Comparison of ENCODE assay signal across 8 cellular contexts in genomic region chr22:28884754-28885375, GRCh38. TPM values are rescaled to one million over a fixed set of nuclear protein-coding genes. Genes with fewer than 3 reads are reported as not detected.
A peak's percentile ranks its signal among the peaks of the same experiment; 100 is the strongest.
DNase-seq lines count a peak whose midpoint lies in the region; ATAC-seq and TF ChIP-seq lines count a peak whose summit lies in the region.

No MANE protein-coding gene starts in this region.

- no peaks in the 10 kb centered on the region for H3K36me3 ChIP-seq in suprapubic skin

- DNase-seq in activated CD4-positive, alpha-beta T cell treated with anti-CD3 and anti-CD28 coated beads for 36 hours = no peak
- no peak for DNase-seq in activated CD4-positive, alpha-beta T cell treated with anti-CD3 and anti-CD28 coated beads for 1 hour
- DNase-seq in activated naive CD8-positive, alpha-beta T cell treated with anti-CD3 and anti-CD28 coated beads, Interleukin-2, amount 10 ng/mL, durations not matched to agents 7 days and 5 days = no peak
- DNase-seq in kidney glomerular epithelial cell (lab: John Stamatoyannopoulos, UW) (peak; percentile 41), suprapubic skin (ENCODE audit: low spot score in 2 of 2) (no peak), DMS153 (lab: John Stamatoyannopoulos, UW) (no peak), SKM-1 (lab: John Stamatoyannopoulos, UW; ENCODE audit: unreplicated experiment) (no peak), pons (ENCODE audit: low spot score) (no peak)

- no peak for TF ChIP-seq POLR2A in suprapubic skin (IDR thresholded peaks at IDR 0.05)

- WGBS in suprapubic skin = 47% methylated on average over 19 of the region's 19 CpGs

- H3K27me3 Mint-ChIP-seq in activated CD4-positive, alpha-beta T cell treated with anti-CD3 and anti-CD28 coated beads for 36 hours = peaks cover 31% of the 10 kb centered on the region
- peaks cover 58% of the 10 kb centered on the region for H3K27me3 Mint-ChIP-seq in activated naive CD8-positive, alpha-beta T cell treated with anti-CD3 and anti-CD28 coated beads, Interleukin-2, amount 10 ng/mL, durations not matched to agents 7 days and 5 days

- no peaks in the 10 kb centered on the region for H3K36me3 Mint-ChIP-seq in activated CD4-positive, alpha-beta T cell treated with anti-CD3 and anti-CD28 coated beads for 36 hours (ENCODE audit: low read depth)
- H3K36me3 Mint-ChIP-seq in activated naive CD8-positive, alpha-beta T cell treated with anti-CD3 and anti-CD28 coated beads, Interleukin-2, amount 10 ng/mL, durations not matched to agents 7 days and 5 days = no peaks in the 10 kb centered on the region

- CTCF ChIA-PET in activated CD4-positive, alpha-beta T cell treated with anti-CD3 and anti-CD28 coated beads for 36 hours (lab: Charles Lee) = interaction anchor here (0.7 to 1.1 kb wide), 2 partner anchors 10 to 28 kb away, joined by 3 read pairs; no protein-coding TSS in a partner anchor

- TF ChIP-seq EP300 in suprapubic skin (IDR thresholded peaks at IDR 0.05) = no peak

- no peak for TF ChIP-seq CTCF in suprapubic skin (IDR thresholded peaks at IDR 0.05)

- H3K4me1 Mint-ChIP-seq in activated CD4-positive, alpha-beta T cell treated with anti-CD3 and anti-CD28 coated beads for 36 hours = peaks cover 18% of the 10 kb centered on the region
- peaks cover 12% of the 10 kb centered on the region for H3K4me1 Mint-ChIP-seq in activated naive CD8-positive, alpha-beta T cell treated with anti-CD3 and anti-CD28 coated beads, Interleukin-2, amount 10 ng/mL, durations not matched to agents 7 days and 5 days

- H3K27ac ChIP-seq in suprapubic skin = no peak overlapping the region

- H3K4me3 ChIP-seq in suprapubic skin = peak overlapping the region; percentile 72

- H3K4me1 ChIP-seq in suprapubic skin = peaks cover 18% of the 10 kb centered on the region

- intact Hi-C loops in activated CD4-positive, alpha-beta T cell treated with anti-CD3 and anti-CD28 coated beads for 36 hours (cut with DNase I, micrococcal nuclease) = loop anchor here (5.0 to 10.0 kb wide), 4 partner anchors 72 to 720 kb away; partner anchors contain the start of genes AP1B1 (in 1 of the 2), EWSR1 (in 1 of the 2), NF2 (in 1 of the 2) and RHBDD3 (in 1 of the 2)

- H3K27me3 ChIP-seq in suprapubic skin = no peaks in the 10 kb centered on the region

- ATAC-seq in activated CD4-positive, alpha-beta T cell treated with anti-CD3 and anti-CD28 coated beads for 36 hours = no peak
- ATAC-seq in activated naive CD8-positive, alpha-beta T cell treated with anti-CD3 and anti-CD28 coated beads, Interleukin-2, amount 10 ng/mL, durations not matched to agents 7 days and 5 days (ENCODE audit: low read depth) = no peak

- H3K27ac Mint-ChIP-seq in activated CD4-positive, alpha-beta T cell treated with anti-CD3 and anti-CD28 coated beads for 36 hours = no peak overlapping the region
- H3K27ac Mint-ChIP-seq in activated naive CD8-positive, alpha-beta T cell treated with anti-CD3 and anti-CD28 coated beads, Interleukin-2, amount 10 ng/mL, durations not matched to agents 7 days and 5 days = peak overlapping the region; percentile 49

- peak overlapping the region; percentile 66 for H3K4me3 Mint-ChIP-seq in activated CD4-positive, alpha-beta T cell treated with anti-CD3 and anti-CD28 coated beads for 36 hours
- H3K4me3 Mint-ChIP-seq in activated naive CD8-positive, alpha-beta T cell treated with anti-CD3 and anti-CD28 coated beads, Interleukin-2, amount 10 ng/mL, durations not matched to agents 7 days and 5 days = peak overlapping the region; percentile 20

- POLR2A ChIA-PET in activated CD4-positive, alpha-beta T cell treated with anti-CD3 and anti-CD28 coated beads for 36 hours (lab: Charles Lee) = interaction anchor here (0.6 kb wide), 1 partner anchor 52 kb away, joined by 5 read pairs; no protein-coding TSS in a partner anchor
- POLR2A ChIA-PET in activated naive CD8-positive, alpha-beta T cell treated with anti-CD3 and anti-CD28 coated beads, Interleukin-2, amount 10 ng/mL, durations not matched to agents 7 days and 5 days (lab: Charles Lee) = no interaction called here

- no peaks in the 10 kb centered on the region for H3K9me3 Mint-ChIP-seq in activated CD4-positive, alpha-beta T cell treated with anti-CD3 and anti-CD28 coated beads for 36 hours (ENCODE audit: low read depth)
- no peaks in the 10 kb centered on the region for H3K9me3 Mint-ChIP-seq in activated naive CD8-positive, alpha-beta T cell treated with anti-CD3 and anti-CD28 coated beads, Interleukin-2, amount 10 ng/mL, durations not matched to agents 7 days and 5 days

- no peaks in the 10 kb centered on the region for H3K9me3 ChIP-seq in suprapubic skin

RNA-seq across cellular contexts. Expression of gene ZNRF3, which starts 1.5 kb away (rescaled TPM):
- 1 to 10 TPM; 2.3 TPM for total RNA-seq in activated CD4-positive, alpha-beta T cell treated with anti-CD3 and anti-CD28 coated beads for 36 hours
- total RNA-seq in activated naive CD8-positive, alpha-beta T cell treated with anti-CD3 and anti-CD28 coated beads, Interleukin-2, amount 10 ng/mL, durations not matched to agents 7 days and 5 days = 1 to 10 TPM; 1.0 to 1.1 TPM
- 10 to 100 TPM; 13.3 to 20.7 (median 18.4) TPM for total RNA-seq in suprapubic skin

Comparison
In these comparisons a context has a peak if more than half of its experiments do, and no peak if none do; other contexts are left out.
1. RNA of gene ZNRF3, which starts 1.5 kb away (total RNA-seq): 13.3 to 20.7 TPM in suprapubic skin; 2.3 TPM in activated CD4-positive, alpha-beta T cell treated with anti-CD3 and anti-CD28 coated beads for 36 hours and 1.0 to 1.1 TPM in activated naive CD8-positive, alpha-beta T cell treated with anti-CD3 and anti-CD28 coated beads, Interleukin-2, amount 10 ng/mL, durations not matched to agents 7 days and 5 days; every median in the first group is over 4 times any median in the second.